9 cellular contexts compared by ENCODE assay signal in the genomic region with DNA sequence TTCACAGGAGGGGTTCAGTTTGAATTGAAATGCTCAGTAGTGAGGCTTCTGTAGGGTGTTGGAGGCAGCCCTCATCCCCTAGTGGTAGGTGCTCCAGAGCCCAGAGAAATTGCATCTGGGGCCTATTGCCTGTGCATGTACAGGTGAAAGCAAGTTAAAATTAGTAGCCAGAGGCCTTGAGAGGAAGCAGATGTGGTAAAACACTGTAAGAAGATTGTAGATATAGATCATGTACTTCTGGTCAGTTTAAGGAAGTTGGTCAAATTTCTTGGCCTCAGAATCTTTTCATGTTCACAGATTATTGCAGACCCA. TPM values are rescaled to one million over a fixed set of nuclear protein-coding genes. Genes with fewer than 3 reads are reported as not detected.
A peak's percentile ranks its signal among the peaks of the same experiment; 100 is the strongest.
DNase-seq lines count a peak whose midpoint lies in the region; ATAC-seq and TF ChIP-seq lines count a peak whose summit lies in the region.
"Had no signal": no experiment of that assay in that cellular context is flagged by ENCODE, and none has a peak within 500 bp of the region (broad histone marks: within the 10 kb centered on the region; RNA-seq: fewer than 3 reads in every experiment).

No MANE protein-coding gene starts in this region.

- H3K9me3 ChIP-seq in BLaER1 treated with 17β-estradiol and CSF1 and Interleukin-3, amounts not matched to agents 10 nM and 100 nM (replicated peaks in 1 of 11), result peaks cover 0 to 11% (median 0%) of the 10 kb centered on the region in 11 experiments; a peak in 3 of 22 replicates
- H3K9me3 ChIP-seq in SU-DHL-6 (ENCODE audit: insufficient read depth, low read length) (no peaks in the 10 kb centered on the region), spleen (no peaks in the 10 kb centered on the region)

- peaks cover 3 to 17% (median 7%) of the 10 kb centered on the region in 10 experiments; a peak in 16 of 20 replicates for H3K4me1 ChIP-seq in BLaER1 treated with 17β-estradiol and CSF1 and Interleukin-3, amounts not matched to agents 10 nM and 100 nM
- H3K4me1 ChIP-seq in spleen, result peaks cover 0 to 9% (median 0%) of the 10 kb centered on the region in 6 donors

- H3K36me3 ChIP-seq in BLaER1 treated with 17β-estradiol and CSF1 and Interleukin-3, amounts not matched to agents 10 nM and 100 nM, result peaks cover 0 to 25% (median 4%) of the 10 kb centered on the region in 11 experiments; a peak in 11 of 22 replicates
- peaks cover 5% of the 10 kb centered on the region; the same call in 1 of the 2 replicates for H3K36me3 ChIP-seq in SU-DHL-6 (ENCODE audit: low read length)
- H3K36me3 ChIP-seq in spleen, result no peaks in the 10 kb centered on the region

- H3K27me3 ChIP-seq in BLaER1 treated with 17β-estradiol and CSF1 and Interleukin-3, amounts not matched to agents 10 nM and 100 nM, result no peaks in the 10 kb centered on the region
- no peaks in the 10 kb centered on the region for H3K27me3 ChIP-seq in SU-DHL-6 (ENCODE audit: low read length)
- H3K27me3 ChIP-seq in spleen (replicated peaks in 1 of 7), result no peaks in the 10 kb centered on the region

- H3K4me2 ChIP-seq in BLaER1 treated with 17β-estradiol and CSF1 and Interleukin-3, amounts not matched to agents 10 nM and 100 nM, result peak overlapping the region in 6 of 11 experiments; percentile 24 to 58 (median 37); a peak in 9 of 22 replicates
- peak overlapping the region; percentile 27 for H3K4me2 ChIP-seq in SU-DHL-6 (ENCODE audit: low read depth, low read length, poor library complexity, severe bottlenecking)

- H4K20me1 ChIP-seq in BLaER1 treated with 17β-estradiol and CSF1 and Interleukin-3, amounts not matched to agents 10 nM and 100 nM, result no peaks in the 10 kb centered on the region
- no peaks in the 10 kb centered on the region for H4K20me1 ChIP-seq in SU-DHL-6 (ENCODE audit: low read depth, low read length)

- H3K4me3 ChIP-seq in BLaER1 treated with 17β-estradiol and CSF1 and Interleukin-3, amounts not matched to agents 10 nM and 100 nM, result no peak overlapping the region
- no peak overlapping the region for H3K4me3 ChIP-seq in SU-DHL-6 (ENCODE audit: insufficient read depth, low read length, poor library complexity, severe bottlenecking)
- no peak overlapping the region for H3K4me3 ChIP-seq in spleen

- ATAC-seq in GM19324 (IDR thresholded peaks at IDR 0.05; ENCODE audit: low FRiP score, unreplicated experiment) (peak; percentile 66), HG03108 (IDR thresholded peaks at IDR 0.05; ENCODE audit: unreplicated experiment) (peak; percentile 68)

- H3K27ac ChIP-seq in BLaER1 treated with 17β-estradiol and CSF1 and Interleukin-3, amounts not matched to agents 10 nM and 100 nM, result no peak overlapping the region
- H3K27ac ChIP-seq in SU-DHL-6 (ENCODE audit: low read depth, low read length) (peak overlapping the region; percentile 31), spleen (no peak overlapping the region)
- H3K27ac ChIP-seq: VCaP had no signal

- intact Hi-C loops in spleen (cut with DNase I; ENCODE audit: low total_unique reads), result no loop called here

- no peaks in the 10 kb centered on the region for H3K79me2 ChIP-seq in SU-DHL-6 (ENCODE audit: insufficient read depth, low read length)

- H2AFZ ChIP-seq in SU-DHL-6 (ENCODE audit: low read depth, low read length, severe bottlenecking), result peak overlapping the region; percentile 57

- TF ChIP-seq CTCF in SU-DHL-6 (IDR thresholded peaks at IDR 0.05; ENCODE audit: insufficient read depth, low read length, poor library complexity, severe bottlenecking) (peak; percentile 27), spleen (IDR thresholded peaks at IDR 0.05 in 8 of 11, conservative IDR thresholded peaks at IDR 0.05 in 3 of 11) (no peak)

- H3K9me2 ChIP-seq in SU-DHL-6 (replicated peaks; ENCODE audit: insufficient read depth, low read length), result no peaks in the 10 kb centered on the region

- no peak for TF ChIP-seq POLR2A in spleen (IDR thresholded peaks at IDR 0.05)

- no peaks in the 10 kb centered on the region for H3F3A ChIP-seq in SU-DHL-6 (ENCODE audit: insufficient read depth)

- DNase-seq in spleen (no peak), NCI-H1417 (lab: John Stamatoyannopoulos, UW) (no peak), NCI-H2107 (lab: John Stamatoyannopoulos, UW) (no peak)
- no peak for DNase-seq in activated T-cell treated with anti-CD3 and anti-CD28 coated beads, Interleukin-2, amount 50 U/mL, for 48 hours

- H3K9ac ChIP-seq in BLaER1 treated with 17β-estradiol and CSF1 and Interleukin-3, amounts not matched to agents 10 nM and 100 nM, result no peak overlapping the region
- 0 out of 2 replicates have a peak overlapping the region, but pooled peaks have one; percentile 7 for H3K9ac ChIP-seq in SU-DHL-6 (ENCODE audit: low read length)

RNA-seq across cellular contexts. Expression of a gene that starts 34.6 kb away (rescaled TPM):
- 1 to 10 TPM in 6 of 7 donors, under 1 TPM in 1; 0.43 to 8.5 (median 2.3) TPM for total RNA-seq in spleen
- under 1 TPM; 0.22 to 0.47 (median 0.32) TPM for polyA plus RNA-seq in spleen

RNA-seq across cellular contexts. Expression of a gene that starts 41.7 kb away (rescaled TPM):
- 10 to 100 TPM in 3 of 7 donors, 1 to 10 TPM in 4; 5.9 to 19.2 (median 7.5) TPM for total RNA-seq in spleen
- polyA plus RNA-seq in spleen, result 1 to 10 TPM in 2 of 3 donors, under 1 TPM in 1; 0.78 to 2.9 (median 2.0) TPM
